24 cellular contexts compared by ENCODE assay signal in genomic region chr13:73661687-73662425, GRCh38.
"Had no signal": no experiment of that assay in that cellular context is flagged by ENCODE, and none has a peak within 500 bp of the region (broad histone marks: within the 10 kb centered on the region; RNA-seq: fewer than 3 reads in every experiment).

No MANE protein-coding gene starts in this region.

- ATAC-seq: sciatic nerve had no signal

- DNase-seq: activated CD4-positive, alpha-beta memory T cell treated with anti-CD3 and anti-CD28 coated beads for 36 hours; activated CD4-positive, alpha-beta T cell treated with anti-CD3 and anti-CD28 coated beads for 48 hours; activated naive CD4-positive, alpha-beta T cell treated with anti-CD3 and anti-CD28 coated beads, Interleukin-2, amount 10 ng/mL, durations not matched to agents 7 days and 5 days; activated T-cell treated with anti-CD3 and anti-CD28 coated beads, Interleukin-2, amount 50 U/mL, for 48 hours; brain microvascular endothelial cell; central memory CD4-positive, alpha-beta T cell; colonic mucosa; glutamatergic neuron; immature natural killer cell; occipital lobe; small intestine; stimulated activated CD4-positive, alpha-beta T cell treated with anti-CD3 and anti-CD28 coated beads, Interleukin-2, amount 100 ng/mL, for 24 hours; stomach; T1000 had no signal

- H3K4me3 Mint-ChIP-seq: activated CD4-positive, alpha-beta memory T cell treated with anti-CD3 and anti-CD28 coated beads for 36 hours; activated naive CD4-positive, alpha-beta T cell treated with anti-CD3 and anti-CD28 coated beads, Interleukin-2, amount 10 ng/mL, durations not matched to agents 7 days and 5 days; immature natural killer cell; memory B cell; stimulated activated effector memory CD8-positive, alpha-beta T cell treated with anti-CD3 and anti-CD28 coated beads, Interleukin-12 subunit alpha, Interleukin-12 subunit beta, amount 100 ng/mL, for 72 hours; T-helper 1 cell treated with Interleukin-12 subunit alpha and Interleukin-12 subunit beta and Interleukin-4 antibody, amounts not matched to agents 30 μg/mL and 1 μg/mL, for 36 hours had no signal

- H3K9me3 Mint-ChIP-seq: activated CD4-positive, alpha-beta memory T cell treated with anti-CD3 and anti-CD28 coated beads for 36 hours; stimulated activated effector memory CD8-positive, alpha-beta T cell treated with anti-CD3 and anti-CD28 coated beads, Interleukin-12 subunit alpha, Interleukin-12 subunit beta, amount 100 ng/mL, for 72 hours had no signal

- H3K9me3 ChIP-seq: ascending aorta, colonic mucosa, esophagus muscularis mucosa, stomach, suprapubic skin, tibial nerve had no signal

- H3K27ac Mint-ChIP-seq: activated CD4-positive, alpha-beta memory T cell treated with anti-CD3 and anti-CD28 coated beads for 36 hours; activated naive CD4-positive, alpha-beta T cell treated with anti-CD3 and anti-CD28 coated beads, Interleukin-2, amount 10 ng/mL, durations not matched to agents 7 days and 5 days; immature natural killer cell; memory B cell; stimulated activated effector memory CD8-positive, alpha-beta T cell treated with anti-CD3 and anti-CD28 coated beads, Interleukin-12 subunit alpha, Interleukin-12 subunit beta, amount 100 ng/mL, for 72 hours; T-helper 1 cell treated with Interleukin-12 subunit alpha and Interleukin-12 subunit beta and Interleukin-4 antibody, amounts not matched to agents 30 μg/mL and 1 μg/mL, for 36 hours had no signal

- H3K4me3 ChIP-seq: ascending aorta, colonic mucosa, esophagus muscularis mucosa, hepatocyte, stomach, suprapubic skin, tibial nerve had no signal

- FAIRE-seq: frontal cortex, small intestine had no signal

- H3K36me3 ChIP-seq: ascending aorta, brain microvascular endothelial cell, colonic mucosa, esophagus muscularis mucosa, stomach, suprapubic skin, tibial nerve had no signal

- H3K4me1 ChIP-seq: colonic mucosa, esophagus muscularis mucosa, stomach had no signal

- H3K27ac ChIP-seq: ascending aorta, brain microvascular endothelial cell, colonic mucosa, esophagus muscularis mucosa, hepatocyte, stomach, suprapubic skin, tibial nerve had no signal

- H3K79me2 ChIP-seq: hepatocyte had no signal

- H3K4me2 ChIP-seq: hepatocyte had no signal

- H3K27me3 ChIP-seq: ascending aorta, brain microvascular endothelial cell, colonic mucosa, esophagus muscularis mucosa, hepatocyte, stomach, suprapubic skin, tibial nerve had no signal

- H3K4me1 Mint-ChIP-seq: immature natural killer cell, memory B cell had no signal

- H2AFZ ChIP-seq: hepatocyte had no signal

- H3K27me3 Mint-ChIP-seq: activated CD4-positive, alpha-beta memory T cell treated with anti-CD3 and anti-CD28 coated beads for 36 hours had no signal

- H3K36me3 Mint-ChIP-seq: activated CD4-positive, alpha-beta memory T cell treated with anti-CD3 and anti-CD28 coated beads for 36 hours; activated naive CD4-positive, alpha-beta T cell treated with anti-CD3 and anti-CD28 coated beads, Interleukin-2, amount 10 ng/mL, durations not matched to agents 7 days and 5 days; immature natural killer cell; memory B cell; stimulated activated effector memory CD8-positive, alpha-beta T cell treated with anti-CD3 and anti-CD28 coated beads, Interleukin-12 subunit alpha, Interleukin-12 subunit beta, amount 100 ng/mL, for 72 hours had no signal
